In the genomic region with DNA sequence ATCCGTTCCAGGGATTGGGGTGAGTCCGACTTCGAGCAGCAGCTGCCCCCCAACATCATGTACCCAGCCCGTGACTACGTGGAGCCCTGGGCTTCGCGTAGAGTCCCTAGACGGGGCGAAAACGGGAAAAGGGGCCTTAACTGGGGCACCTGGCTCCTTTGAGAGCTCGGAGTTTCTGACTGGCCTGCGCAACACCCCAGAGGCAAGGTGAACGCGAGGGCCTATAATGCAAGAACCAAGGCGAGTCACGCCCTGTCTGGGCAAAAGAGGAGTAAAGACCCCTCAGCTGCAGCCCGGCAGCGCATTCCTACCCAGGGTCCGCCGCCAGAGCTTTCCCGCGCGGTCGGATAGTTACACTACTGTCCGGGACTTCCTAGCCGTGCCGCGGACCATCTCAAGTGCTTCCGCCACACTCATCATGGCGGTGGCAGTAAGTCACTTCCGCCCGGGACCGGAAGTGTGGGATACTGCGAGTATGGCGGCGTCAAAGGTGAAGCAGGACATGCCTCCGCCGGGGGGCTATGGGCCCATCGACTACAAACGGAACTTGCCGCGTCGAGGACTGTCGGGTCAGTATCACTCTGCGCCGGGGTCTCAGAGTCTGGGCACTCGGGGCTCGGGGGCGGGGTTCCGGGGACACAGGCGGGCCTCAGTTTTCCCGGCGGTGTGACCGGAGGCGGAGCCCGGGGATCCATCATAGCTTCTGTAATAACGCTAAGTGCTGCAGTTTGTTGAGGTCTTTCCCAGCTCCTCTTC, we compare ENCODE assay signal across 1 cellular context.
TF ChIP-seq lines count a peak whose summit lies in the region.

Gene NDUFA13 (plus strand): TSS at position 462 of the 756 bp plus-strand sequence. CDS start 14 bp downstream, at position 476.

TF ChIP-seq in K562, 482 proteins besides CTCF, POLR2A, EP300 and RAD21 (continued from another document and continues in another):
- TF ChIP-seq, protein P1, sequence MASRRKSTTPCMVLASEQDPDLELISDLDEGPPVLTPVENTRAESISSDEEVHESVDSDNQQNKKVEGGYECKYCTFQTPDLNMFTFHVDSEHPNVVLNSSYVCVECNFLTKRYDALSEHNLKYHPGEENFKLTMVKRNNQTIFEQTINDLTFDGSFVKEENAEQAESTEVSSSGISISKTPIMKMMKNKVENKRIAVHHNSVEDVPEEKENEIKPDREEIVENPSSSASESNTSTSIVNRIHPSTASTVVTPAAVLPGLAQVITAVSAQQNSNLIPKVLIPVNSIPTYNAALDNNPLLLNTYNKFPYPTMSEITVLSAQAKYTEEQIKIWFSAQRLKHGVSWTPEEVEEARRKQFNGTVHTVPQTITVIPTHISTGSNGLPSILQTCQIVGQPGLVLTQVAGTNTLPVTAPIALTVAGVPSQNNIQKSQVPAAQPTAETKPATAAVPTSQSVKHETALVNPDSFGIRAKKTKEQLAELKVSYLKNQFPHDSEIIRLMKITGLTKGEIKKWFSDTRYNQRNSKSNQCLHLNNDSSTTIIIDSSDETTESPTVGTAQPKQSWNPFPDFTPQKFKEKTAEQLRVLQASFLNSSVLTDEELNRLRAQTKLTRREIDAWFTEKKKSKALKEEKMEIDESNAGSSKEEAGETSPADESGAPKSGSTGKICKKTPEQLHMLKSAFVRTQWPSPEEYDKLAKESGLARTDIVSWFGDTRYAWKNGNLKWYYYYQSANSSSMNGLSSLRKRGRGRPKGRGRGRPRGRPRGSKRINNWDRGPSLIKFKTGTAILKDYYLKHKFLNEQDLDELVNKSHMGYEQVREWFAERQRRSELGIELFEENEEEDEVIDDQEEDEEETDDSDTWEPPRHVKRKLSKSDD (conservative IDR thresholded peaks at IDR 0.05; ENCODE audit: low read length) = peak; percentile 78; the same call in 1 of the 2 replicates
- TF ChIP-seq ZNF324 (CRISPR knock-in tag; IDR thresholded peaks at IDR 0.05) (no peak), ZNF277 (CRISPR knock-in tag; IDR thresholded peaks at IDR 0.05; ENCODE audit: borderline replicate concordance) (no peak), ZNF23 (CRISPR knock-in tag; IDR thresholded peaks at IDR 0.05) (no peak), HDAC8 (tag; IDR thresholded peaks at IDR 0.05) (no peak), TFAM (CRISPR knock-in tag; conservative IDR thresholded peaks at IDR 0.05) (no peak), PKNOX1 (IDR thresholded peaks at IDR 0.05) (peak; percentile 66), SPI1 (IDR thresholded peaks at IDR 0.05; ENCODE audit: borderline replicate concordance, low read depth, low read length) (peak; percentile 86), HNRNPUL1 (IDR thresholded peaks at IDR 0.05; ENCODE audit: low read length) (no peak), MEF2A (IDR thresholded peaks at IDR 0.05; ENCODE audit: control insufficient read depth, low read depth, low read length) (no peak), ZNF174 (CRISPR knock-in tag; IDR thresholded peaks at IDR 0.05) (no peak), ZNF124 (CRISPR knock-in tag; IDR thresholded peaks at IDR 0.05) (no peak), ERF (CRISPR knock-in tag; IDR thresholded peaks at IDR 0.05) (no peak), GABPA (tag; conservative IDR thresholded peaks at IDR 0.05; ENCODE audit: low read depth) (peak; percentile 99), HNRNPL (IDR thresholded peaks at IDR 0.05; ENCODE audit: low read depth, low read length) (no peak), NEUROD1 (IDR thresholded peaks at IDR 0.05; ENCODE audit: borderline replicate concordance, low read depth, low read length, partially characterized antibody) (no peak), ESRRB (CRISPR knock-in tag; IDR thresholded peaks at IDR 0.05; ENCODE audit: borderline replicate concordance) (no peak), MBD2 (IDR thresholded peaks at IDR 0.05; ENCODE audit: borderline replicate concordance, low read depth) (peak; percentile 80; the same call in 1 of the 2 replicates), SOX6 (IDR thresholded peaks at IDR 0.05) (peak; percentile 37; the same call in 1 of the 2 replicates), ZBTB8A (IDR thresholded peaks at IDR 0.05; ENCODE audit: partially characterized antibody) (no peak), ZSCAN32 (CRISPR knock-in tag; IDR thresholded peaks at IDR 0.05) (no peak), ZNF311 (CRISPR knock-in tag; IDR thresholded peaks at IDR 0.05) (no peak), ZNF586 (CRISPR knock-in tag; conservative IDR thresholded peaks at IDR 0.05) (no peak), THRAP3 (IDR thresholded peaks at IDR 0.05; ENCODE audit: borderline replicate concordance) (no peak), SIX5 (IDR thresholded peaks at IDR 0.05; ENCODE audit: borderline replicate concordance in 1 of 2, insufficient read depth in 1 of 2, low read depth in 1 of 2, low read length in 2 of 2) (peak; percentile 67 to 81), ARID2 (IDR thresholded peaks at IDR 0.05) (no peak), POLR2G (IDR thresholded peaks at IDR 0.05; ENCODE audit: low read depth, low read length) (peak; percentile 92), NFXL1 (CRISPR knock-in tag; IDR thresholded peaks at IDR 0.05) (no peak), MYNN (IDR thresholded peaks at IDR 0.05) (no peak), MYNN (CRISPR knock-in tag; IDR thresholded peaks at IDR 0.05) (no peak), POLR2AphosphoS2 (IDR thresholded peaks at IDR 0.05; ENCODE audit: low read length) (peak; percentile 73; the same call in 1 of the 2 replicates), PTBP1 (IDR thresholded peaks at IDR 0.05; ENCODE audit: low read depth, low read length) (no peak), TAL1 (IDR thresholded peaks at IDR 0.05) (no peak), ZKSCAN1 (IDR thresholded peaks at IDR 0.05; ENCODE audit: low read depth, low read length) (no peak), CREB3L1 (IDR thresholded peaks at IDR 0.05; ENCODE audit: borderline replicate concordance, low read depth) (no peak), CSDE1 (IDR thresholded peaks at IDR 0.05) (0 out of 4 replicates have a peak, but pooled peaks of 1 of the 2 experiments have one; percentile 65), CTCFL (IDR thresholded peaks at IDR 0.05; ENCODE audit: borderline replicate concordance, insufficient read depth, low read depth, low read length, poor library complexity, severe bottlenecking) (no peak), ZNF699 (CRISPR knock-in tag; IDR thresholded peaks at IDR 0.05; ENCODE audit: insufficient replicate concordance) (no peak), ZNF76 (CRISPR knock-in tag; IDR thresholded peaks at IDR 0.05; ENCODE audit: borderline replicate concordance) (peak; percentile 66; the same call in 1 of the 2 replicates), ZC3H8 (IDR thresholded peaks at IDR 0.05) (no peak), NFRKB (IDR thresholded peaks at IDR 0.05; ENCODE audit: low read depth) (peak; percentile 94), NFIC (IDR thresholded peaks at IDR 0.05) (0 out of 2 replicates have a peak, but pooled peaks have one; percentile 21)
- TF ChIP-seq, protein P2, sequence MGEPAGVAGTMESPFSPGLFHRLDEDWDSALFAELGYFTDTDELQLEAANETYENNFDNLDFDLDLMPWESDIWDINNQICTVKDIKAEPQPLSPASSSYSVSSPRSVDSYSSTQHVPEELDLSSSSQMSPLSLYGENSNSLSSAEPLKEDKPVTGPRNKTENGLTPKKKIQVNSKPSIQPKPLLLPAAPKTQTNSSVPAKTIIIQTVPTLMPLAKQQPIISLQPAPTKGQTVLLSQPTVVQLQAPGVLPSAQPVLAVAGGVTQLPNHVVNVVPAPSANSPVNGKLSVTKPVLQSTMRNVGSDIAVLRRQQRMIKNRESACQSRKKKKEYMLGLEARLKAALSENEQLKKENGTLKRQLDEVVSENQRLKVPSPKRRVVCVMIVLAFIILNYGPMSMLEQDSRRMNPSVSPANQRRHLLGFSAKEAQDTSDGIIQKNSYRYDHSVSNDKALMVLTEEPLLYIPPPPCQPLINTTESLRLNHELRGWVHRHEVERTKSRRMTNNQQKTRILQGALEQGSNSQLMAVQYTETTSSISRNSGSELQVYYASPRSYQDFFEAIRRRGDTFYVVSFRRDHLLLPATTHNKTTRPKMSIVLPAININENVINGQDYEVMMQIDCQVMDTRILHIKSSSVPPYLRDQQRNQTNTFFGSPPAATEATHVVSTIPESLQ (CRISPR knock-in tag; IDR thresholded peaks at IDR 0.05) = peak; percentile 90
- TF ChIP-seq, protein P3, sequence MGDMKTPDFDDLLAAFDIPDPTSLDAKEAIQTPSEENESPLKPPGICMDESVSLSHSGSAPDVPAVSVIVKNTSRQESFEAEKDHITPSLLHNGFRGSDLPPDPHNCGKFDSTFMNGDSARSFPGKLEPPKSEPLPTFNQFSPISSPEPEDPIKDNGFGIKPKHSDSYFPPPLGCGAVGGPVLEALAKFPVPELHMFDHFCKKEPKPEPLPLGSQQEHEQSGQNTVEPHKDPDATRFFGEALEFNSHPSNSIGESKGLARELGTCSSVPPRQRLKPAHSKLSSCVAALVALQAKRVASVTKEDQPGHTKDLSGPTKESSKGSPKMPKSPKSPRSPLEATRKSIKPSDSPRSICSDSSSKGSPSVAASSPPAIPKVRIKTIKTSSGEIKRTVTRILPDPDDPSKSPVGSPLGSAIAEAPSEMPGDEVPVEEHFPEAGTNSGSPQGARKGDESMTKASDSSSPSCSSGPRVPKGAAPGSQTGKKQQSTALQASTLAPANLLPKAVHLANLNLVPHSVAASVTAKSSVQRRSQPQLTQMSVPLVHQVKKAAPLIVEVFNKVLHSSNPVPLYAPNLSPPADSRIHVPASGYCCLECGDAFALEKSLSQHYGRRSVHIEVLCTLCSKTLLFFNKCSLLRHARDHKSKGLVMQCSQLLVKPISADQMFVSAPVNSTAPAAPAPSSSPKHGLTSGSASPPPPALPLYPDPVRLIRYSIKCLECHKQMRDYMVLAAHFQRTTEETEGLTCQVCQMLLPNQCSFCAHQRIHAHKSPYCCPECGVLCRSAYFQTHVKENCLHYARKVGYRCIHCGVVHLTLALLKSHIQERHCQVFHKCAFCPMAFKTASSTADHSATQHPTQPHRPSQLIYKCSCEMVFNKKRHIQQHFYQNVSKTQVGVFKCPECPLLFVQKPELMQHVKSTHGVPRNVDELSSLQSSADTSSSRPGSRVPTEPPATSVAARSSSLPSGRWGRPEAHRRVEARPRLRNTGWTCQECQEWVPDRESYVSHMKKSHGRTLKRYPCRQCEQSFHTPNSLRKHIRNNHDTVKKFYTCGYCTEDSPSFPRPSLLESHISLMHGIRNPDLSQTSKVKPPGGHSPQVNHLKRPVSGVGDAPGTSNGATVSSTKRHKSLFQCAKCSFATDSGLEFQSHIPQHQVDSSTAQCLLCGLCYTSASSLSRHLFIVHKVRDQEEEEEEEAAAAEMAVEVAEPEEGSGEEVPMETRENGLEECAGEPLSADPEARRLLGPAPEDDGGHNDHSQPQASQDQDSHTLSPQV (IDR thresholded peaks at IDR 0.05) = no peak
- TF ChIP-seq, protein P4, sequence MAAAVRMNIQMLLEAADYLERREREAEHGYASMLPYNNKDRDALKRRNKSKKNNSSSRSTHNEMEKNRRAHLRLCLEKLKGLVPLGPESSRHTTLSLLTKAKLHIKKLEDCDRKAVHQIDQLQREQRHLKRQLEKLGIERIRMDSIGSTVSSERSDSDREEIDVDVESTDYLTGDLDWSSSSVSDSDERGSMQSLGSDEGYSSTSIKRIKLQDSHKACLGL (CRISPR knock-in tag; IDR thresholded peaks at IDR 0.05; ENCODE audit: borderline replicate concordance, poor library complexity, severe bottlenecking) = no peak
- TF ChIP-seq, protein P5, sequence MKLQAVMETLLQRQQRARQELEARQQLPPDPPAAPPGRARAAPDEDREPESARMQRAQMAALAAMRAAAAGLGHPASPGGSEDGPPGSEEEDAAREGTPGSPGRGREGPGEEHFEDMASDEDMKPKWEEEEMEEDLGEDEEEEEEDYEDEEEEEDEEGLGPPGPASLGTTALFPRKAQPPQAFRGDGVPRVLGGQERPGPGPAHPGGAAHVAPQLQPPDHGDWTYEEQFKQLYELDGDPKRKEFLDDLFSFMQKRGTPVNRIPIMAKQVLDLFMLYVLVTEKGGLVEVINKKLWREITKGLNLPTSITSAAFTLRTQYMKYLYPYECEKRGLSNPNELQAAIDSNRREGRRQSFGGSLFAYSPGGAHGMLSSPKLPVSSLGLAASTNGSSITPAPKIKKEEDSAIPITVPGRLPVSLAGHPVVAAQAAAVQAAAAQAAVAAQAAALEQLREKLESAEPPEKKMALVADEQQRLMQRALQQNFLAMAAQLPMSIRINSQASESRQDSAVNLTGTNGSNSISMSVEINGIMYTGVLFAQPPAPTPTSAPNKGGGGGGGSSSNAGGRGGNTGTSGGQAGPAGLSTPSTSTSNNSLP (IDR thresholded peaks at IDR 0.05; ENCODE audit: borderline replicate concordance, low read depth, low read length) = no peak
